ENCODE assay signal across 3 cellular contexts in the genomic region with DNA sequence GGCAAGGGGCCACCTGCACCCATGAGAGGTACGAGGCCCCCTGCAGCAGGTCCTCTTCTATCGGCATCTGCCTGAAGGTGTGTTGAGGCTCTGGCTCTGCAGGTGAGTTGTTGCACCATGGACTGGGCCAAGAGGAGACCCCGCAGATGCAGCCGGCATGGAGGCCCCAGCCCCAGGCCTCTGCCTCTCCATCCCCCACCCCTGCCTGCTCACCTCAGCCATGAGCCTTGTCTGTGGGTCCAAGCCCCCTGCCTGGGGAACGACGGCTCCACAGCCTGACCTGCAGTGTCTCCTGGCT.
TF ChIP-seq lines count a peak whose summit lies in the region.

No MANE protein-coding gene starts in this region.

TF ChIP-seq in GM23338, 12 proteins besides CTCF, POLR2A, EP300 and RAD21 (continues in another document):
- TF ChIP-seq, protein P1, sequence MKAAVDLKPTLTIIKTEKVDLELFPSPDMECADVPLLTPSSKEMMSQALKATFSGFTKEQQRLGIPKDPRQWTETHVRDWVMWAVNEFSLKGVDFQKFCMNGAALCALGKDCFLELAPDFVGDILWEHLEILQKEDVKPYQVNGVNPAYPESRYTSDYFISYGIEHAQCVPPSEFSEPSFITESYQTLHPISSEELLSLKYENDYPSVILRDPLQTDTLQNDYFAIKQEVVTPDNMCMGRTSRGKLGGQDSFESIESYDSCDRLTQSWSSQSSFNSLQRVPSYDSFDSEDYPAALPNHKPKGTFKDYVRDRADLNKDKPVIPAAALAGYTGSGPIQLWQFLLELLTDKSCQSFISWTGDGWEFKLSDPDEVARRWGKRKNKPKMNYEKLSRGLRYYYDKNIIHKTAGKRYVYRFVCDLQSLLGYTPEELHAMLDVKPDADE (IDR thresholded peaks at IDR 0.05) = no peak
- no peak for TF ChIP-seq JUNB (IDR thresholded peaks at IDR 0.05; ENCODE audit: unreplicated experiment)
- TF ChIP-seq EZH2phosphoT487 (IDR thresholded peaks at IDR 0.05; ENCODE audit: unreplicated experiment) = no peak
- TF ChIP-seq ZNF114 (CRISPR knock-in tag; IDR thresholded peaks at IDR 0.05) = no peak

TF ChIP-seq in H1, 55 proteins besides CTCF, POLR2A, EP300 and RAD21:
- no peak for TF ChIP-seq JUN (IDR thresholded peaks at IDR 0.05; ENCODE audit: low read depth, low read length)
- TF ChIP-seq POLR2AphosphoS5 (IDR thresholded peaks at IDR 0.05; ENCODE audit: low read depth, low read length) = no peak
- TF ChIP-seq CTBP2 (IDR thresholded peaks at IDR 0.05; ENCODE audit: borderline replicate concordance, insufficient read depth, insufficient read length, low read length) = no peak
- TF ChIP-seq GTF2F1 (IDR thresholded peaks at IDR 0.05; ENCODE audit: borderline replicate concordance, low read depth, low read length) = no peak
- TF ChIP-seq RBBP5 (IDR thresholded peaks at IDR 0.05; ENCODE audit: borderline replicate concordance, low read depth, low read length) = no peak
- TF ChIP-seq SIN3A (conservative IDR thresholded peaks at IDR 0.05 in 1 of 2, IDR thresholded peaks at IDR 0.05 in 1 of 2; ENCODE audit: low read depth in 1 of 2, low read length in 2 of 2) = no peak
- no peak for TF ChIP-seq KDM4A (IDR thresholded peaks at IDR 0.05; ENCODE audit: low read depth, low read length, severe bottlenecking)
- no peak for TF ChIP-seq MAX (IDR thresholded peaks at IDR 0.05)
- no peak for TF ChIP-seq PHF8 (conservative IDR thresholded peaks at IDR 0.05; ENCODE audit: low read depth, low read length)
- no peak for TF ChIP-seq NRF1 (IDR thresholded peaks at IDR 0.05; ENCODE audit: low read depth, low read length)
- no peak for TF ChIP-seq SP4 (IDR thresholded peaks at IDR 0.05; ENCODE audit: low read length)
- no peak for TF ChIP-seq CBX8 (IDR thresholded peaks at IDR 0.05; ENCODE audit: borderline replicate concordance, low read depth, low read length)
- TF ChIP-seq CHD1 (IDR thresholded peaks at IDR 0.05; ENCODE audit: low read depth, low read length) = no peak
- TF ChIP-seq RNF2 (IDR thresholded peaks at IDR 0.05; ENCODE audit: borderline replicate concordance, low read depth, low read length, missing control alignments, poor library complexity, severe bottlenecking) = no peak

TF ChIP-seq in WTC11, 78 proteins besides CTCF, POLR2A, EP300 and RAD21:
- TF ChIP-seq MAX (CRISPR knock-in tag; IDR thresholded peaks at IDR 0.05) (no peak), TEAD4 (CRISPR knock-in tag; IDR thresholded peaks at IDR 0.05) (no peak), E2F4 (CRISPR knock-in tag; IDR thresholded peaks at IDR 0.05; ENCODE audit: borderline replicate concordance, low read depth) (no peak)
- TF ChIP-seq, protein P2, sequence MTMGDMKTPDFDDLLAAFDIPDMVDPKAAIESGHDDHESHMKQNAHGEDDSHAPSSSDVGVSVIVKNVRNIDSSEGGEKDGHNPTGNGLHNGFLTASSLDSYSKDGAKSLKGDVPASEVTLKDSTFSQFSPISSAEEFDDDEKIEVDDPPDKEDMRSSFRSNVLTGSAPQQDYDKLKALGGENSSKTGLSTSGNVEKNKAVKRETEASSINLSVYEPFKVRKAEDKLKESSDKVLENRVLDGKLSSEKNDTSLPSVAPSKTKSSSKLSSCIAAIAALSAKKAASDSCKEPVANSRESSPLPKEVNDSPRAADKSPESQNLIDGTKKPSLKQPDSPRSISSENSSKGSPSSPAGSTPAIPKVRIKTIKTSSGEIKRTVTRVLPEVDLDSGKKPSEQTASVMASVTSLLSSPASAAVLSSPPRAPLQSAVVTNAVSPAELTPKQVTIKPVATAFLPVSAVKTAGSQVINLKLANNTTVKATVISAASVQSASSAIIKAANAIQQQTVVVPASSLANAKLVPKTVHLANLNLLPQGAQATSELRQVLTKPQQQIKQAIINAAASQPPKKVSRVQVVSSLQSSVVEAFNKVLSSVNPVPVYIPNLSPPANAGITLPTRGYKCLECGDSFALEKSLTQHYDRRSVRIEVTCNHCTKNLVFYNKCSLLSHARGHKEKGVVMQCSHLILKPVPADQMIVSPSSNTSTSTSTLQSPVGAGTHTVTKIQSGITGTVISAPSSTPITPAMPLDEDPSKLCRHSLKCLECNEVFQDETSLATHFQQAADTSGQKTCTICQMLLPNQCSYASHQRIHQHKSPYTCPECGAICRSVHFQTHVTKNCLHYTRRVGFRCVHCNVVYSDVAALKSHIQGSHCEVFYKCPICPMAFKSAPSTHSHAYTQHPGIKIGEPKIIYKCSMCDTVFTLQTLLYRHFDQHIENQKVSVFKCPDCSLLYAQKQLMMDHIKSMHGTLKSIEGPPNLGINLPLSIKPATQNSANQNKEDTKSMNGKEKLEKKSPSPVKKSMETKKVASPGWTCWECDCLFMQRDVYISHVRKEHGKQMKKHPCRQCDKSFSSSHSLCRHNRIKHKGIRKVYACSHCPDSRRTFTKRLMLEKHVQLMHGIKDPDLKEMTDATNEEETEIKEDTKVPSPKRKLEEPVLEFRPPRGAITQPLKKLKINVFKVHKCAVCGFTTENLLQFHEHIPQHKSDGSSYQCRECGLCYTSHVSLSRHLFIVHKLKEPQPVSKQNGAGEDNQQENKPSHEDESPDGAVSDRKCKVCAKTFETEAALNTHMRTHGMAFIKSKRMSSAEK (CRISPR knock-in tag; IDR thresholded peaks at IDR 0.05; ENCODE audit: borderline replicate concordance) = no peak
- TF ChIP-seq, protein P3, sequence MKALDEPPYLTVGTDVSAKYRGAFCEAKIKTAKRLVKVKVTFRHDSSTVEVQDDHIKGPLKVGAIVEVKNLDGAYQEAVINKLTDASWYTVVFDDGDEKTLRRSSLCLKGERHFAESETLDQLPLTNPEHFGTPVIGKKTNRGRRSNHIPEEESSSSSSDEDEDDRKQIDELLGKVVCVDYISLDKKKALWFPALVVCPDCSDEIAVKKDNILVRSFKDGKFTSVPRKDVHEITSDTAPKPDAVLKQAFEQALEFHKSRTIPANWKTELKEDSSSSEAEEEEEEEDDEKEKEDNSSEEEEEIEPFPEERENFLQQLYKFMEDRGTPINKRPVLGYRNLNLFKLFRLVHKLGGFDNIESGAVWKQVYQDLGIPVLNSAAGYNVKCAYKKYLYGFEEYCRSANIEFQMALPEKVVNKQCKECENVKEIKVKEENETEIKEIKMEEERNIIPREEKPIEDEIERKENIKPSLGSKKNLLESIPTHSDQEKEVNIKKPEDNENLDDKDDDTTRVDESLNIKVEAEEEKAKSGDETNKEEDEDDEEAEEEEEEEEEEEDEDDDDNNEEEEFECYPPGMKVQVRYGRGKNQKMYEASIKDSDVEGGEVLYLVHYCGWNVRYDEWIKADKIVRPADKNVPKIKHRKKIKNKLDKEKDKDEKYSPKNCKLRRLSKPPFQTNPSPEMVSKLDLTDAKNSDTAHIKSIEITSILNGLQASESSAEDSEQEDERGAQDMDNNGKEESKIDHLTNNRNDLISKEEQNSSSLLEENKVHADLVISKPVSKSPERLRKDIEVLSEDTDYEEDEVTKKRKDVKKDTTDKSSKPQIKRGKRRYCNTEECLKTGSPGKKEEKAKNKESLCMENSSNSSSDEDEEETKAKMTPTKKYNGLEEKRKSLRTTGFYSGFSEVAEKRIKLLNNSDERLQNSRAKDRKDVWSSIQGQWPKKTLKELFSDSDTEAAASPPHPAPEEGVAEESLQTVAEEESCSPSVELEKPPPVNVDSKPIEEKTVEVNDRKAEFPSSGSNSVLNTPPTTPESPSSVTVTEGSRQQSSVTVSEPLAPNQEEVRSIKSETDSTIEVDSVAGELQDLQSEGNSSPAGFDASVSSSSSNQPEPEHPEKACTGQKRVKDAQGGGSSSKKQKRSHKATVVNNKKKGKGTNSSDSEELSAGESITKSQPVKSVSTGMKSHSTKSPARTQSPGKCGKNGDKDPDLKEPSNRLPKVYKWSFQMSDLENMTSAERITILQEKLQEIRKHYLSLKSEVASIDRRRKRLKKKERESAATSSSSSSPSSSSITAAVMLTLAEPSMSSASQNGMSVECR (CRISPR knock-in tag; IDR thresholded peaks at IDR 0.05; ENCODE audit: borderline replicate concordance) = no peak
TF ChIP-seq in WTC11: peak in this region for 0.
